Comparison of ENCODE assay signal across 19 cellular contexts in genomic region chr2:108905906-108906305, GRCh38.
A peak's percentile ranks its signal among the peaks of the same experiment; 100 is the strongest.
DNase-seq lines count a peak whose midpoint lies in the region; ATAC-seq, FAIRE-seq and TF ChIP-seq lines count a peak whose summit lies in the region.
"Had no signal": no experiment of that assay in that cellular context is flagged by ENCODE, and none has a peak within 500 bp of the region (broad histone marks: within the 10 kb centered on the region; RNA-seq: fewer than 3 reads in every experiment).

No MANE protein-coding gene starts in this region.

- H3K4me1 Mint-ChIP-seq in osteocyte (ENCODE audit: unreplicated experiment): no peaks in the 10 kb centered on the region
- H3K4me1 Mint-ChIP-seq: CD8-positive, alpha-beta memory T cell had no signal

- no peak overlapping the region for H3K4me3 Mint-ChIP-seq in osteocyte (ENCODE audit: unreplicated experiment)
- H3K4me3 Mint-ChIP-seq: CD8-positive, alpha-beta memory T cell had no signal

- ATAC-seq in DND-41 (ENCODE audit: insufficient read depth, low read depth): no peak

- no peak overlapping the region for H3K4ac ChIP-seq in H1 (replicated peaks; ENCODE audit: insufficient read length, low read depth, low read length)

- TF ChIP-seq EP300 in H1 (IDR thresholded peaks at IDR 0.05; ENCODE audit: borderline replicate concordance in 1 of 2, low read depth in 2 of 2, low read length in 2 of 2): no peak

- H3K14ac ChIP-seq in H1 (ENCODE audit: insufficient read length): no peak overlapping the region

- no peak overlapping the region for H2BK12ac ChIP-seq in H1 (ENCODE audit: low read depth, low read length)

- no peak overlapping the region for H3K23ac ChIP-seq in H1 (ENCODE audit: insufficient read length)

- no peak overlapping the region for H3K56ac ChIP-seq in H1 (replicated peaks; ENCODE audit: insufficient read length, low read depth, low read length)

- H3K36me3 ChIP-seq in DND-41 (ENCODE audit: insufficient read depth, low read length) (no peaks in the 10 kb centered on the region), H1 (ENCODE audit: control insufficient read depth in 2 of 4, insufficient read depth in 4 of 4, low read length in 3 of 4) (no peaks in the 10 kb centered on the region)
- H3K36me3 ChIP-seq: BLaER1 treated with 17β-estradiol and CSF1 and Interleukin-3, amounts not matched to agents 10 nM and 100 nM had no signal

- peak overlapping the region; percentile 11; the same call in 1 of the 2 replicates for H4K8ac ChIP-seq in H1 (ENCODE audit: extremely low read depth, insufficient read depth, low read length)

- H3K36me3 Mint-ChIP-seq in osteocyte (ENCODE audit: unreplicated experiment): peaks cover 3% of the 10 kb centered on the region
- H3K36me3 Mint-ChIP-seq: CD8-positive, alpha-beta memory T cell had no signal

- TF ChIP-seq CTCF in C4-2B (conservative IDR thresholded peaks at IDR 0.05) (no peak), DND-41 (IDR thresholded peaks at IDR 0.05; ENCODE audit: borderline replicate concordance, extremely low read depth, low read length, poor library complexity, severe bottlenecking) (no peak), H1 (IDR thresholded peaks at IDR 0.05; ENCODE audit: control extremely low read depth in 1 of 3, insufficient read depth in 1 of 3, low read depth in 1 of 3, low read length in 3 of 3) (no peak), osteocyte (IDR thresholded peaks at IDR 0.05) (no peak)

- H2BK120ac ChIP-seq in H1 (replicated peaks; ENCODE audit: low read depth, low read length): no peak overlapping the region

- H3K27me3 ChIP-seq in DND-41 (ENCODE audit: insufficient read depth, low read length, poor library complexity): no peaks in the 10 kb centered on the region
- no peaks in the 10 kb centered on the region for H3K27me3 ChIP-seq in H1 (replicated peaks in 1 of 4; ENCODE audit: control insufficient read depth in 3 of 4, extremely low read depth in 1 of 4, insufficient read depth in 3 of 4, low read length in 3 of 4)
- H3K27me3 ChIP-seq: BLaER1 treated with 17β-estradiol and CSF1 and Interleukin-3, amounts not matched to agents 10 nM and 100 nM had no signal

- H3K18ac ChIP-seq in H1 (ENCODE audit: extremely low read depth, low read length): no peak overlapping the region

- no peak overlapping the region for H2BK20ac ChIP-seq in H1 (ENCODE audit: low read length)

- H3K79me2 ChIP-seq in DND-41 (ENCODE audit: insufficient read depth, low read length) (no peaks in the 10 kb centered on the region), H1 (ENCODE audit: control insufficient read depth in 1 of 2, insufficient read depth in 2 of 2, low read length in 2 of 2) (no peaks in the 10 kb centered on the region)

- no peak for TF ChIP-seq POLR2A in H1 (IDR thresholded peaks at IDR 0.05; ENCODE audit: control extremely low read depth in 1 of 2, low read depth in 2 of 2, low read length in 2 of 2)

- H4K20me1 ChIP-seq in DND-41 (ENCODE audit: insufficient read depth, low read length): no peaks in the 10 kb centered on the region
- no peaks in the 10 kb centered on the region for H4K20me1 ChIP-seq in H1 (replicated peaks in 1 of 2; ENCODE audit: control insufficient read depth in 1 of 2, insufficient read depth in 2 of 2, low read length in 2 of 2)
- H4K20me1 ChIP-seq: BLaER1 treated with 17β-estradiol and CSF1 and Interleukin-3, amounts not matched to agents 10 nM and 100 nM had no signal

- H3K27ac ChIP-seq in C4-2B (peak overlapping the region; percentile 36), DND-41 (ENCODE audit: low read length) (no peak overlapping the region), H1 (ENCODE audit: low read depth, low read length) (no peak overlapping the region)
- H3K27ac ChIP-seq: BLaER1 treated with 17β-estradiol and CSF1 and Interleukin-3, amounts not matched to agents 10 nM and 100 nM had no signal

- POLR2A ChIA-PET in H1 (lab: Charles Lee; ENCODE audit: partially characterized antibody): interaction anchor here (1.7 kb wide), 1 partner anchor 9 kb away, joined by 4 read pairs; no protein-coding TSS in a partner anchor

- H3K4me1 ChIP-seq in DND-41 (ENCODE audit: insufficient read depth, low read length) (no peaks in the 10 kb centered on the region), H1 (replicated peaks in 1 of 4; ENCODE audit: control insufficient read depth in 3 of 4, insufficient read depth in 4 of 4, low read length in 3 of 4) (no peaks in the 10 kb centered on the region)

- WGBS in H1 (ENCODE audit: extremely low coverage in 1 of 2, insufficient coverage in 1 of 2, insufficient read length in 1 of 2, insufficient replicate concordance in 2 of 2, low coverage in 1 of 2, low lambda C conversion rate in 2 of 2, missing lambda C conversion rate in 1 of 2), 2 experiments: 84% methylated on average over 13 of the region's 13 CpGs; no CpG with 5 or more reads in 1 of the 2 experiments

- DNase-seq in DND-41 (peak; percentile 1), H1 (ENCODE audit: low read depth in 1 of 2, low spot score in 2 of 2) (peak in 1 of 2 experiments; percentile 40), osteocyte (ENCODE audit: extremely low spot score, unreplicated experiment) (peak; percentile 76), KG1 (lab: John Stamatoyannopoulos, UW) (no peak), H4 (ENCODE audit: low spot score) (no peak), HPDE6-E6E7 (ENCODE audit: extremely low spot score) (no peak)
- DNase-seq: CD8-positive, alpha-beta memory T cell; HCEC 1CT; NCI-H1092 treated with DMSO at 0.1 percent for 48 hours; NCI-H2081; NCI-H2171 treated with DMSO at 0.1 percent for 48 hours; NCI-H446 treated with DMSO at 0.1 percent for 48 hours; NCI-H748 treated with DMSO at 0.1 percent for 48 hours; NK-92 treated with Interleukin-12 subunit alpha and Interleukin-12 subunit beta, amount 100 ng/mL, for 24 hours; SHP77 had no signal

- no peaks in the 10 kb centered on the region for H3K9me3 ChIP-seq in DND-41 (ENCODE audit: insufficient read depth, low read length, severe bottlenecking)
- H3K9me3 ChIP-seq in H1 (ENCODE audit: insufficient read depth in 2 of 2, low read depth in 1 of 2, low read length in 1 of 2): no peaks in the 10 kb centered on the region

- FAIRE-seq in H1 (lab: Jason Lieb, UNC): no peak
- FAIRE-seq: D721Med, RCC 7860 had no signal

- H3K4me3 ChIP-seq in DND-41 (ENCODE audit: low read depth in 1 of 2, low read length in 2 of 2) (no peak overlapping the region), H1 (ENCODE audit: extremely low read depth in 1 of 4, insufficient read depth in 2 of 4, low read depth in 3 of 4, low read length in 4 of 4) (no peak overlapping the region)
- H3K4me3 ChIP-seq: BLaER1 treated with 17β-estradiol and CSF1 and Interleukin-3, amounts not matched to agents 10 nM and 100 nM had no signal

- H2BK5ac ChIP-seq in H1 (ENCODE audit: low read depth, low read length): no peak overlapping the region

- no peak overlapping the region for H2BK15ac ChIP-seq in H1 (ENCODE audit: low read length)

- H3K27ac Mint-ChIP-seq in osteocyte (ENCODE audit: unreplicated experiment): no peak overlapping the region
- H3K27ac Mint-ChIP-seq: CD8-positive, alpha-beta memory T cell had no signal

- CTCF ChIA-PET in H1 (lab: Charles Lee; ENCODE audit: partially characterized antibody): interaction anchor here (0.7 to 0.8 kb wide), 3 partner anchors 23 to 97 kb away, joined by 3 read pairs; no protein-coding TSS in a partner anchor

- no peaks in the 10 kb centered on the region for H3K23me2 ChIP-seq in H1 (ENCODE audit: low read depth, low read length)

- no peak overlapping the region for H4K91ac ChIP-seq in H1 (replicated peaks; ENCODE audit: insufficient read length, low read length)

- H3K79me1 ChIP-seq in H1 (ENCODE audit: low read depth, low read length): no peaks in the 10 kb centered on the region

- H4K5ac ChIP-seq in H1 (ENCODE audit: insufficient read length, low read depth, low read length): no peak overlapping the region

- H3K9me3 Mint-ChIP-seq in osteocyte (ENCODE audit: unreplicated experiment): peaks cover 7% of the 10 kb centered on the region

- H3K4me2 ChIP-seq in DND-41 (ENCODE audit: insufficient read depth, low read length) (no peak overlapping the region), H1 (ENCODE audit: insufficient read depth in 1 of 2, low read depth in 2 of 2, low read length in 2 of 2) (no peak overlapping the region)
- H3K4me2 ChIP-seq: BLaER1 treated with 17β-estradiol and CSF1 and Interleukin-3, amounts not matched to agents 10 nM and 100 nM had no signal

- H3K9ac ChIP-seq in DND-41 (ENCODE audit: low read depth, low read length) (no peak overlapping the region), H1 (replicated peaks in 1 of 4; ENCODE audit: extremely low read depth in 1 of 4, low read depth in 3 of 4, low read length in 3 of 4) (no peak overlapping the region)
- H3K9ac ChIP-seq: BLaER1 treated with 17β-estradiol and CSF1 and Interleukin-3, amounts not matched to agents 10 nM and 100 nM had no signal

- H2AFZ ChIP-seq in DND-41 (ENCODE audit: low read depth, low read length) (no peak overlapping the region), H1 (ENCODE audit: low read length) (no peak overlapping the region)

- H2AK5ac ChIP-seq in H1 (ENCODE audit: low read depth, low read length): no peak overlapping the region

- no peak for TF ChIP-seq RAD21 in H1 (IDR thresholded peaks at IDR 0.05 in 1 of 2, conservative IDR thresholded peaks at IDR 0.05 in 1 of 2; ENCODE audit: low read depth in 2 of 2, low read length in 2 of 2)

- peaks cover 46% of the 10 kb centered on the region for H3K27me3 Mint-ChIP-seq in osteocyte (ENCODE audit: unreplicated experiment)
- H3K27me3 Mint-ChIP-seq: CD8-positive, alpha-beta memory T cell had no signal

TF ChIP-seq in H1, 55 proteins besides CTCF, POLR2A, EP300 and RAD21 (continues in another document):
- TF ChIP-seq SRF (IDR thresholded peaks at IDR 0.05; ENCODE audit: low read depth, low read length) (no peak), PHF8 (conservative IDR thresholded peaks at IDR 0.05; ENCODE audit: low read depth, low read length) (no peak), EGR1 (IDR thresholded peaks at IDR 0.05; ENCODE audit: borderline replicate concordance, low read depth, low read length) (no peak), ATF2 (IDR thresholded peaks at IDR 0.05; ENCODE audit: low read length) (no peak)

Comparison
In these comparisons a context has a peak if more than half of its experiments do, and no peak if none do; other contexts are left out.
1. DNase-seq: peak in DND-41 (single experiment) and osteocyte (single experiment); none in KG1 (single experiment), H4 (single experiment) and HPDE6-E6E7 (single experiment).